8 cellular contexts compared by ENCODE assay signal in the genomic region with DNA sequence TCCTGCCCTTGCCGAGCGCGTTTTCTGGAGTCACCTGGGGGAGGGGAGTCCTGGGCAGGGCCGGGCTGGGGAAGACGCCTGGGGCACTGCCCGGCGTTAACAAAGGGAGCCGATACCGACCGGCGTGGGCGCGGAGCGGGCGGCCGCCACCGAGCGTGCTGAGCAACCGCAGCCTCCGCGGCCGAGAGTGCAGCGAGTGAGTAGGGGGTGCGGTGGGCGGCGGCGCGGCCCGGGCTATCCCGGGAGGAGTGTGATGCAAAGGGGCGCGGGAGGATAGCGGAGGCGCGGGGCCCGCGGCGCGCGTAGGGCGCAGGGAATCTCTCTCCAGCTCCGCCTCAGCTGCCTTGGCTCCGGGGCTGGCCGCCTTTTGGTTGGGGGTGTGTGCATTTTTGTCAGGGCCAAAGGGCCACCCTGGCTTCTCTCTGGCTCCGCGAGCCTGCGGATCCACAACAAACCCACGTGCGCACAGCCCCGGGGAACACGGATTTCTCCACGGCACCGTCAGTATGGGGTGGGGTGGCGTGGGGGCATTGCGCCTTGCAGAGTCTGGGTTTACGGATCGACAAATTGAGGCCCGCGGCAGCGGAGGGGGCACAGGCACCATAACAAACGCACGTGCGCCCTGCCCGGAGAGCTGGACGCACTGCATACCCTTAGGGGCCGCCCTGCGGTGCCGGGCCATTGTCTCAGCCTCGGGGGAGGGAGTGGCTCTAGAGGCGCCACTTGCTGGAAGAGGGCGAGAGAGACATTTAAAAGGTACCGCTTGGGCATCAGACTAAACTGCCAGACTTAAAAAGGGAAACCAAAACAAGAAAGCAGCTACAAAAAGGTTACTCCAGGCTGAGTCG. TPM values are rescaled to one million over a fixed set of nuclear protein-coding genes. Genes with fewer than 3 reads are reported as not detected.
A peak's percentile ranks its signal among the peaks of the same experiment; 100 is the strongest.
DNase-seq lines count a peak whose midpoint lies in the region; ATAC-seq and FAIRE-seq lines count a peak whose summit lies in the region.

No MANE protein-coding gene starts in this region.

- peaks cover 24 to 40% (median 33%) of the 10 kb centered on the region in 10 experiments for H3K4me1 ChIP-seq in BLaER1 treated with 17β-estradiol and CSF1 and Interleukin-3, amounts not matched to agents 10 nM and 100 nM
- H3K4me1 ChIP-seq in naive thymus-derived CD4-positive, alpha-beta T cell (ENCODE audit: control insufficient read depth in 2 of 2, insufficient read depth in 2 of 2, low read length in 2 of 2): peaks cover 7 to 20% of the 10 kb centered on the region in 2 donors

- ATAC-seq in HG03378 (IDR thresholded peaks at IDR 0.05; ENCODE audit: unreplicated experiment) (peak; percentile 65), esophagus mucosa (peak; percentile 74)
- ATAC-seq in naive thymus-derived CD4-positive, alpha-beta T cell: peak; percentile 87
- peak; percentile 87 for ATAC-seq in stimulated activated naive CD8-positive, alpha-beta T cell treated with anti-CD3 and anti-CD28 coated beads, Interleukin-15, amount 100 ng/mL, for 72 hours

- no peaks in the 10 kb centered on the region for H3K27me3 ChIP-seq in BLaER1 treated with 17β-estradiol and CSF1 and Interleukin-3, amounts not matched to agents 10 nM and 100 nM
- H3K27me3 ChIP-seq in naive thymus-derived CD4-positive, alpha-beta T cell (ENCODE audit: control insufficient read depth in 2 of 2, insufficient read depth in 2 of 2, low read length in 2 of 2): no peaks in the 10 kb centered on the region

- H3K4me2 ChIP-seq in BLaER1 treated with 17β-estradiol and CSF1 and Interleukin-3, amounts not matched to agents 10 nM and 100 nM: peak overlapping the region; percentile 86 to 97 (median 94)

- POLR2A ChIA-PET in naive thymus-derived CD4-positive, alpha-beta T cell (lab: Charles Lee): interaction anchor here (0.6 to 5.7 kb wide), 29 partner anchors 8 to 234 kb away, joined by 3 to 74 read pairs (median 5); a partner anchor contains a TSS

- no peaks in the 10 kb centered on the region for H3K27me3 Mint-ChIP-seq in naive thymus-derived CD4-positive, alpha-beta T cell
- H3K27me3 Mint-ChIP-seq in stimulated activated naive CD8-positive, alpha-beta T cell treated with anti-CD3 and anti-CD28 coated beads, Interleukin-15, amount 100 ng/mL, for 72 hours: no peaks in the 10 kb centered on the region

- H3K27ac Mint-ChIP-seq in naive thymus-derived CD4-positive, alpha-beta T cell: peak overlapping the region; percentile 88 to 98 (median 95)
- H3K27ac Mint-ChIP-seq in stimulated activated naive CD8-positive, alpha-beta T cell treated with anti-CD3 and anti-CD28 coated beads, Interleukin-15, amount 100 ng/mL, for 72 hours: peak overlapping the region; percentile 96 to 98

- peaks cover 0 to 2% (median 0%) of the 10 kb centered on the region in 11 donors for H3K9me3 Mint-ChIP-seq in naive thymus-derived CD4-positive, alpha-beta T cell
- H3K9me3 Mint-ChIP-seq in stimulated activated naive CD8-positive, alpha-beta T cell treated with anti-CD3 and anti-CD28 coated beads, Interleukin-15, amount 100 ng/mL, for 72 hours: no peaks in the 10 kb centered on the region

- H3K4me3 Mint-ChIP-seq in naive thymus-derived CD4-positive, alpha-beta T cell: peak overlapping the region; percentile 89 to 100 (median 98)
- peak overlapping the region; percentile 94 to 99 for H3K4me3 Mint-ChIP-seq in stimulated activated naive CD8-positive, alpha-beta T cell treated with anti-CD3 and anti-CD28 coated beads, Interleukin-15, amount 100 ng/mL, for 72 hours

- peak overlapping the region; percentile 71 to 97 (median 95) for H3K27ac ChIP-seq in BLaER1 treated with 17β-estradiol and CSF1 and Interleukin-3, amounts not matched to agents 10 nM and 100 nM
- H3K27ac ChIP-seq in naive thymus-derived CD4-positive, alpha-beta T cell (ENCODE audit: low read depth, low read length): peak overlapping the region; percentile 74

- CTCF ChIA-PET in naive thymus-derived CD4-positive, alpha-beta T cell (lab: Charles Lee): interaction anchor here (0.6 to 3.8 kb wide), 17 partner anchors 12 to 234 kb away, joined by 3 to 72 read pairs (median 5); no protein-coding TSS in a partner anchor

- peak; percentile 94 for FAIRE-seq in GM19239 (lab: Jason Lieb, UNC)

- H4K20me1 ChIP-seq in BLaER1 treated with 17β-estradiol and CSF1 and Interleukin-3, amounts not matched to agents 10 nM and 100 nM: peaks cover 0 to 52% (median 40%) of the 10 kb centered on the region in 11 experiments; a peak in 16 of 22 replicates

- H3K36me3 Mint-ChIP-seq in naive thymus-derived CD4-positive, alpha-beta T cell: peaks cover 4 to 26% (median 13%) of the 10 kb centered on the region in 5 donors

- DNase-seq in GM19239 (ENCODE audit: insufficient read length, low spot score): peak; percentile 75
- DNase-seq in NOMO-1 (lab: John Stamatoyannopoulos, UW; ENCODE audit: unreplicated experiment in 2 of 2): peak; percentile 97 to 98
- DNase-seq in activated T-cell treated with anti-CD3 and anti-CD28 coated beads for 24 hours (ENCODE audit: low read depth): peak; percentile 48
- DNase-seq in naive thymus-derived CD4-positive, alpha-beta T cell: peak; percentile 39 to 78 (median 75)
- DNase-seq in stimulated activated naive CD8-positive, alpha-beta T cell treated with anti-CD3 and anti-CD28 coated beads, Interleukin-15, amount 100 ng/mL, for 72 hours: peak; percentile 66 to 81

- H3K4me3 ChIP-seq in BLaER1 treated with 17β-estradiol and CSF1 and Interleukin-3, amounts not matched to agents 10 nM and 100 nM: peak overlapping the region; percentile 81 to 98 (median 94)
- peak overlapping the region; percentile 79 for H3K4me3 ChIP-seq in naive thymus-derived CD4-positive, alpha-beta T cell (ENCODE audit: low read length)

- H3K4me1 Mint-ChIP-seq in naive thymus-derived CD4-positive, alpha-beta T cell: peaks cover 29 to 46% (median 40%) of the 10 kb centered on the region in 7 donors
- peaks cover 40% of the 10 kb centered on the region for H3K4me1 Mint-ChIP-seq in stimulated activated naive CD8-positive, alpha-beta T cell treated with anti-CD3 and anti-CD28 coated beads, Interleukin-15, amount 100 ng/mL, for 72 hours

- H3K9ac ChIP-seq in BLaER1 treated with 17β-estradiol and CSF1 and Interleukin-3, amounts not matched to agents 10 nM and 100 nM: peak overlapping the region; percentile 80 to 98 (median 95)

- intact Hi-C loops in naive thymus-derived CD4-positive, alpha-beta T cell (cut with micrococcal nuclease): loop anchor here (1.0 to 5.0 kb wide), 21 partner anchors 22 to 361 kb away; a partner anchor contains a TSS

- peaks cover 0 to 15% (median 5%) of the 10 kb centered on the region in 11 experiments; a peak in 10 of 22 replicates for H3K9me3 ChIP-seq in BLaER1 treated with 17β-estradiol and CSF1 and Interleukin-3, amounts not matched to agents 10 nM and 100 nM (replicated peaks in 1 of 11)
- H3K9me3 ChIP-seq in naive thymus-derived CD4-positive, alpha-beta T cell (ENCODE audit: control insufficient read depth in 2 of 3, low read length in 3 of 3): no peaks in the 10 kb centered on the region

- peaks cover 13 to 30% (median 28%) of the 10 kb centered on the region in 11 experiments for H3K36me3 ChIP-seq in BLaER1 treated with 17β-estradiol and CSF1 and Interleukin-3, amounts not matched to agents 10 nM and 100 nM
- H3K36me3 ChIP-seq in naive thymus-derived CD4-positive, alpha-beta T cell (ENCODE audit: control insufficient read depth in 2 of 3, insufficient read depth in 3 of 3, low read length in 3 of 3): peaks cover 0 to 19% (median 5%) of the 10 kb centered on the region in 3 experiments

RNA-seq across cellular contexts. Expression of a gene that starts 0.5 kb away (rescaled TPM):
- 13.2 TPM for total RNA-seq in esophagus mucosa
- 100 to 1,000 TPM; 115 to 264 (median 160) TPM for total RNA-seq in naive thymus-derived CD4-positive, alpha-beta T cell
- 100 to 1,000 TPM; 214 to 313 TPM for polyA plus RNA-seq in naive thymus-derived CD4-positive, alpha-beta T cell

Comparison
In these comparisons a context has a peak if more than half of its experiments do, and no peak if none do; other contexts are left out.
1. Peak in every context shown above with its lines: DNase-seq, ATAC-seq, H3K4me3 ChIP-seq and H3K27ac ChIP-seq.